Comparison of ENCODE assay signal across 1 cellular context in the genomic region with DNA sequence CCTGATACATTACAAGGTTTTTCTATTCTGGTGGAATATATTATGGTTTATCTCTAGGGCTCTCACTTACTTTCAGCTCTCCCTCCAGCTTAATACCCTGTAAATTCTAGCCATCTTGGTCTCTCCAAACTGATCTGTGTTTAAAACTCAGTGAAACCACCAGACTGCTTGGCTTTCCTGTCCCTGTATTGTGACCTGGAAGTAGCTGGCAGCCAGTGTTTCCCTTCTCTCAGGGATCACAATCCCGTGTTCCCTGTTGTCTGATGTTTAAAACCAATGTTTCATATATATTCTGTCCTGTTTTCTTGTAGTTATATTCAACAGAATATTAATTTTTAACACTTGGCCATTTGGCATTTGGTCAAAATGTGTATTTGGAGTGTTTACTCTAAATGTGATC.
TF ChIP-seq lines count a peak whose summit lies in the region.

No MANE protein-coding gene starts in this region.

TF ChIP-seq in K562, 482 proteins besides CTCF, POLR2A, EP300 and RAD21:
- TF ChIP-seq ZNF431 (CRISPR knock-in tag; IDR thresholded peaks at IDR 0.05), result no peak
- TF ChIP-seq, protein P1, sequence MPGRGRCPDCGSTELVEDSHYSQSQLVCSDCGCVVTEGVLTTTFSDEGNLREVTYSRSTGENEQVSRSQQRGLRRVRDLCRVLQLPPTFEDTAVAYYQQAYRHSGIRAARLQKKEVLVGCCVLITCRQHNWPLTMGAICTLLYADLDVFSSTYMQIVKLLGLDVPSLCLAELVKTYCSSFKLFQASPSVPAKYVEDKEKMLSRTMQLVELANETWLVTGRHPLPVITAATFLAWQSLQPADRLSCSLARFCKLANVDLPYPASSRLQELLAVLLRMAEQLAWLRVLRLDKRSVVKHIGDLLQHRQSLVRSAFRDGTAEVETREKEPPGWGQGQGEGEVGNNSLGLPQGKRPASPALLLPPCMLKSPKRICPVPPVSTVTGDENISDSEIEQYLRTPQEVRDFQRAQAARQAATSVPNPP (IDR thresholded peaks at IDR 0.05; ENCODE audit: borderline replicate concordance, insufficient read depth, insufficient read length), result no peak
- TF ChIP-seq FOXP1 (CRISPR knock-in tag; IDR thresholded peaks at IDR 0.05), result no peak
- TF ChIP-seq, protein P2, sequence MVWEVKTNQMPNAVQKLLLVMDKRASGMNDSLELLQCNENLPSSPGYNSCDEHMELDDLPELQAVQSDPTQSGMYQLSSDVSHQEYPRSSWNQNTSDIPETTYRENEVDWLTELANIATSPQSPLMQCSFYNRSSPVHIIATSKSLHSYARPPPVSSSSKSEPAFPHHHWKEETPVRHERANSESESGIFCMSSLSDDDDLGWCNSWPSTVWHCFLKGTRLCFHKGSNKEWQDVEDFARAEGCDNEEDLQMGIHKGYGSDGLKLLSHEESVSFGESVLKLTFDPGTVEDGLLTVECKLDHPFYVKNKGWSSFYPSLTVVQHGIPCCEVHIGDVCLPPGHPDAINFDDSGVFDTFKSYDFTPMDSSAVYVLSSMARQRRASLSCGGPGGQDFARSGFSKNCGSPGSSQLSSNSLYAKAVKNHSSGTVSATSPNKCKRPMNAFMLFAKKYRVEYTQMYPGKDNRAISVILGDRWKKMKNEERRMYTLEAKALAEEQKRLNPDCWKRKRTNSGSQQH (CRISPR knock-in tag; IDR thresholded peaks at IDR 0.05), result no peak
- TF ChIP-seq GABPB2 (CRISPR knock-in tag; conservative IDR thresholded peaks at IDR 0.05), result no peak
- TF ChIP-seq ETV1 (tag; conservative IDR thresholded peaks at IDR 0.05; ENCODE audit: low read depth), result no peak
